Comparison of ENCODE assay signal across 1 cellular context in the genomic region with DNA sequence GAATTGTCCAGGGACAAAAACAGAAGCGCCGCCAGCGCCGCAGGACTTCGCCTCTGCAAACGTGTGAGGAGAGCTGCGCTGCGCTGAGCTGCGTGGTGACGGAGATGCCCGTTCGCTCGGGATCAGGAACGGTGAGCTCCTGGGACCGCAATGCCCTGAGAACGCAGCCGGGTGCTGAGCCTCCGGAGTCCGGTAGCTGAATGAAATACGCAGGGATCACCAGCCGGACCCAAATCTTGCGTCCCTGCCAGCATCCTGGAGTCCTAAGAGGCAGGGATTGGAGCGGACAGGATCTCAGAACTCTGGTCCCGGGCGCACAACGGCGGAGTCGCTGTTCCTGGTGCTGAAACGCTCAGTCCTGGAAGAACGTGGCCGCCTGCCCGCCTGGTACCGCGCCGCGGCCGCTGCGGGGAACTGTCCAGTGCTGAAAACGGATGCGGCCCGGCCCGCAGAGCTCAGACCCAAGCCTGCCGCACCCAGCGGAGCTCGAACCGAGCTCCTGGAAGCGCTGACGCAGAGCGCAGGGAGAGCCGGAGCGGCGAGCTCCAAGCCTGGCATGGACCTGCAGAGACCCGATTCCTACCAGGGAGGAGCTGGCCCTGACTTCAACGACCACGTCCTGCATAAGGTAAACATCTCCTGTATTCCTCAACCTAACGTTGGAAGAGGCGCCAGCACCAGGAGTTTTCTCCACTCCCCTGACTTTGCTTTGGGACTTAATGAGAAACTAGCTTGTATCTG.
TF ChIP-seq lines count a peak whose summit lies in the region.

No MANE protein-coding gene starts in this region.

TF ChIP-seq in K562, 482 proteins besides CTCF, POLR2A, EP300 and RAD21 (continued from another document and continues in another):
- TF ChIP-seq, protein P1, sequence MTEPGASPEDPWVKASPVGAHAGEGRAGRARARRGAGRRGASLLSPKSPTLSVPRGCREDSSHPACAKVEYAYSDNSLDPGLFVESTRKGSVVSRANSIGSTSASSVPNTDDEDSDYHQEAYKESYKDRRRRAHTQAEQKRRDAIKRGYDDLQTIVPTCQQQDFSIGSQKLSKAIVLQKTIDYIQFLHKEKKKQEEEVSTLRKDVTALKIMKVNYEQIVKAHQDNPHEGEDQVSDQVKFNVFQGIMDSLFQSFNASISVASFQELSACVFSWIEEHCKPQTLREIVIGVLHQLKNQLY (CRISPR knock-in tag; conservative IDR thresholded peaks at IDR 0.05) = peak in 1 of 2 experiments; percentile 77; a peak in 1 of 4 replicates
- peak; percentile 86 for TF ChIP-seq GABPB1 (CRISPR knock-in tag; IDR thresholded peaks at IDR 0.05)
- TF ChIP-seq PCBP2 (IDR thresholded peaks at IDR 0.05; ENCODE audit: low read depth, low read length, poor library complexity, severe bottlenecking) = no peak
- peak; percentile 98 for TF ChIP-seq NR3C1 (CRISPR knock-in tag; IDR thresholded peaks at IDR 0.05)
- TF ChIP-seq, protein P2, sequence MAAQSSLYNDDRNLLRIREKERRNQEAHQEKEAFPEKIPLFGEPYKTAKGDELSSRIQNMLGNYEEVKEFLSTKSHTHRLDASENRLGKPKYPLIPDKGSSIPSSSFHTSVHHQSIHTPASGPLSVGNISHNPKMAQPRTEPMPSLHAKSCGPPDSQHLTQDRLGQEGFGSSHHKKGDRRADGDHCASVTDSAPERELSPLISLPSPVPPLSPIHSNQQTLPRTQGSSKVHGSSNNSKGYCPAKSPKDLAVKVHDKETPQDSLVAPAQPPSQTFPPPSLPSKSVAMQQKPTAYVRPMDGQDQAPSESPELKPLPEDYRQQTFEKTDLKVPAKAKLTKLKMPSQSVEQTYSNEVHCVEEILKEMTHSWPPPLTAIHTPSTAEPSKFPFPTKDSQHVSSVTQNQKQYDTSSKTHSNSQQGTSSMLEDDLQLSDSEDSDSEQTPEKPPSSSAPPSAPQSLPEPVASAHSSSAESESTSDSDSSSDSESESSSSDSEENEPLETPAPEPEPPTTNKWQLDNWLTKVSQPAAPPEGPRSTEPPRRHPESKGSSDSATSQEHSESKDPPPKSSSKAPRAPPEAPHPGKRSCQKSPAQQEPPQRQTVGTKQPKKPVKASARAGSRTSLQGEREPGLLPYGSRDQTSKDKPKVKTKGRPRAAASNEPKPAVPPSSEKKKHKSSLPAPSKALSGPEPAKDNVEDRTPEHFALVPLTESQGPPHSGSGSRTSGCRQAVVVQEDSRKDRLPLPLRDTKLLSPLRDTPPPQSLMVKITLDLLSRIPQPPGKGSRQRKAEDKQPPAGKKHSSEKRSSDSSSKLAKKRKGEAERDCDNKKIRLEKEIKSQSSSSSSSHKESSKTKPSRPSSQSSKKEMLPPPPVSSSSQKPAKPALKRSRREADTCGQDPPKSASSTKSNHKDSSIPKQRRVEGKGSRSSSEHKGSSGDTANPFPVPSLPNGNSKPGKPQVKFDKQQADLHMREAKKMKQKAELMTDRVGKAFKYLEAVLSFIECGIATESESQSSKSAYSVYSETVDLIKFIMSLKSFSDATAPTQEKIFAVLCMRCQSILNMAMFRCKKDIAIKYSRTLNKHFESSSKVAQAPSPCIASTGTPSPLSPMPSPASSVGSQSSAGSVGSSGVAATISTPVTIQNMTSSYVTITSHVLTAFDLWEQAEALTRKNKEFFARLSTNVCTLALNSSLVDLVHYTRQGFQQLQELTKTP (IDR thresholded peaks at IDR 0.05; ENCODE audit: low read depth in 1 of 2, partially characterized antibody in 2 of 2) = peak in 1 of 2 experiments; percentile 98
- peak; percentile 57; the same call in 1 of the 2 replicates for TF ChIP-seq KAT7 (CRISPR knock-in tag; IDR thresholded peaks at IDR 0.05; ENCODE audit: borderline replicate concordance)
- TF ChIP-seq, protein P3, sequence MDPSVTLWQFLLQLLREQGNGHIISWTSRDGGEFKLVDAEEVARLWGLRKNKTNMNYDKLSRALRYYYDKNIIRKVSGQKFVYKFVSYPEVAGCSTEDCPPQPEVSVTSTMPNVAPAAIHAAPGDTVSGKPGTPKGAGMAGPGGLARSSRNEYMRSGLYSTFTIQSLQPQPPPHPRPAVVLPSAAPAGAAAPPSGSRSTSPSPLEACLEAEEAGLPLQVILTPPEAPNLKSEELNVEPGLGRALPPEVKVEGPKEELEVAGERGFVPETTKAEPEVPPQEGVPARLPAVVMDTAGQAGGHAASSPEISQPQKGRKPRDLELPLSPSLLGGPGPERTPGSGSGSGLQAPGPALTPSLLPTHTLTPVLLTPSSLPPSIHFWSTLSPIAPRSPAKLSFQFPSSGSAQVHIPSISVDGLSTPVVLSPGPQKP (CRISPR knock-in tag; IDR thresholded peaks at IDR 0.05) = 0 out of 2 replicates have a peak, but pooled peaks have one; percentile 55
- no peak for TF ChIP-seq SMARCA4 (IDR thresholded peaks at IDR 0.05)
- TF ChIP-seq NELFE (IDR thresholded peaks at IDR 0.05; ENCODE audit: insufficient read depth, insufficient read length) = no peak
- no peak for TF ChIP-seq PHB (CRISPR knock-in tag; IDR thresholded peaks at IDR 0.05)
- no peak for TF ChIP-seq YBX1 (IDR thresholded peaks at IDR 0.05)
- no peak for TF ChIP-seq CHCHD3 (CRISPR knock-in tag; IDR thresholded peaks at IDR 0.05)
- no peak for TF ChIP-seq SMAD2 (IDR thresholded peaks at IDR 0.05; ENCODE audit: low read depth, low read length)
- TF ChIP-seq, protein P4, sequence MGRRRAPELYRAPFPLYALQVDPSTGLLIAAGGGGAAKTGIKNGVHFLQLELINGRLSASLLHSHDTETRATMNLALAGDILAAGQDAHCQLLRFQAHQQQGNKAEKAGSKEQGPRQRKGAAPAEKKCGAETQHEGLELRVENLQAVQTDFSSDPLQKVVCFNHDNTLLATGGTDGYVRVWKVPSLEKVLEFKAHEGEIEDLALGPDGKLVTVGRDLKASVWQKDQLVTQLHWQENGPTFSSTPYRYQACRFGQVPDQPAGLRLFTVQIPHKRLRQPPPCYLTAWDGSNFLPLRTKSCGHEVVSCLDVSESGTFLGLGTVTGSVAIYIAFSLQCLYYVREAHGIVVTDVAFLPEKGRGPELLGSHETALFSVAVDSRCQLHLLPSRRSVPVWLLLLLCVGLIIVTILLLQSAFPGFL (CRISPR knock-in tag; IDR thresholded peaks at IDR 0.05) = peak; percentile 70; the same call in 1 of the 2 replicates
- TF ChIP-seq TEAD1 (CRISPR knock-in tag; IDR thresholded peaks at IDR 0.05) = peak in 1 of 2 experiments; percentile 89; a peak in 2 of 4 replicates
- TF ChIP-seq NR2C2 (CRISPR knock-in tag; IDR thresholded peaks at IDR 0.05) = peak; percentile 84
- no peak for TF ChIP-seq NR2C2 (tag; IDR thresholded peaks at IDR 0.05)
- TF ChIP-seq CBFB (CRISPR knock-in tag; IDR thresholded peaks at IDR 0.05) = peak; percentile 75
- TF ChIP-seq IRF2 (CRISPR knock-in tag; IDR thresholded peaks at IDR 0.05) = peak; percentile 90; the same call in 1 of the 2 replicates
- no peak for TF ChIP-seq ZNF589 (CRISPR knock-in tag; IDR thresholded peaks at IDR 0.05; ENCODE audit: low read depth)
- no peak for TF ChIP-seq HDAC6 (IDR thresholded peaks at IDR 0.05; ENCODE audit: low read depth, low read length)
- TF ChIP-seq PHF21A (IDR thresholded peaks at IDR 0.05; ENCODE audit: borderline replicate concordance, low read depth) = no peak
- TF ChIP-seq, protein P5, sequence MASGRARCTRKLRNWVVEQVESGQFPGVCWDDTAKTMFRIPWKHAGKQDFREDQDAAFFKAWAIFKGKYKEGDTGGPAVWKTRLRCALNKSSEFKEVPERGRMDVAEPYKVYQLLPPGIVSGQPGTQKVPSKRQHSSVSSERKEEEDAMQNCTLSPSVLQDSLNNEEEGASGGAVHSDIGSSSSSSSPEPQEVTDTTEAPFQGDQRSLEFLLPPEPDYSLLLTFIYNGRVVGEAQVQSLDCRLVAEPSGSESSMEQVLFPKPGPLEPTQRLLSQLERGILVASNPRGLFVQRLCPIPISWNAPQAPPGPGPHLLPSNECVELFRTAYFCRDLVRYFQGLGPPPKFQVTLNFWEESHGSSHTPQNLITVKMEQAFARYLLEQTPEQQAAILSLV (tag; IDR thresholded peaks at IDR 0.05) = no peak
- TF ChIP-seq, protein P6, sequence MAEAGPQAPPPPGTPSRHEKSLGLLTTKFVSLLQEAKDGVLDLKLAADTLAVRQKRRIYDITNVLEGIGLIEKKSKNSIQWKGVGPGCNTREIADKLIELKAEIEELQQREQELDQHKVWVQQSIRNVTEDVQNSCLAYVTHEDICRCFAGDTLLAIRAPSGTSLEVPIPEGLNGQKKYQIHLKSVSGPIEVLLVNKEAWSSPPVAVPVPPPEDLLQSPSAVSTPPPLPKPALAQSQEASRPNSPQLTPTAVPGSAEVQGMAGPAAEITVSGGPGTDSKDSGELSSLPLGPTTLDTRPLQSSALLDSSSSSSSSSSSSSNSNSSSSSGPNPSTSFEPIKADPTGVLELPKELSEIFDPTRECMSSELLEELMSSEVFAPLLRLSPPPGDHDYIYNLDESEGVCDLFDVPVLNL (CRISPR knock-in tag; IDR thresholded peaks at IDR 0.05; ENCODE audit: low read depth) = peak; percentile 82; the same call in 1 of the 2 replicates
- TF ChIP-seq SIN3B (IDR thresholded peaks at IDR 0.05; ENCODE audit: low read depth) = no peak
- TF ChIP-seq, protein P7, sequence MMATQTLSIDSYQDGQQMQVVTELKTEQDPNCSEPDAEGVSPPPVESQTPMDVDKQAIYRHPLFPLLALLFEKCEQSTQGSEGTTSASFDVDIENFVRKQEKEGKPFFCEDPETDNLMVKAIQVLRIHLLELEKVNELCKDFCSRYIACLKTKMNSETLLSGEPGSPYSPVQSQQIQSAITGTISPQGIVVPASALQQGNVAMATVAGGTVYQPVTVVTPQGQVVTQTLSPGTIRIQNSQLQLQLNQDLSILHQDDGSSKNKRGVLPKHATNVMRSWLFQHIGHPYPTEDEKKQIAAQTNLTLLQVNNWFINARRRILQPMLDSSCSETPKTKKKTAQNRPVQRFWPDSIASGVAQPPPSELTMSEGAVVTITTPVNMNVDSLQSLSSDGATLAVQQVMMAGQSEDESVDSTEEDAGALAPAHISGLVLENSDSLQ (IDR thresholded peaks at IDR 0.05) = no peak
- TF ChIP-seq MAZ (CRISPR knock-in tag; conservative IDR thresholded peaks at IDR 0.05 in 1 of 2, IDR thresholded peaks at IDR 0.05 in 1 of 2) = peak in 1 of 2 experiments; percentile 85; a peak in 2 of 4 replicates
- TF ChIP-seq CREBBP (IDR thresholded peaks at IDR 0.05; ENCODE audit: low read depth, low read length) = no peak
- no peak for TF ChIP-seq RBM34 (IDR thresholded peaks at IDR 0.05; ENCODE audit: borderline replicate concordance, insufficient read depth, low read length)
- TF ChIP-seq BCL6 (CRISPR knock-in tag; IDR thresholded peaks at IDR 0.05) = no peak
- TF ChIP-seq, protein P8, sequence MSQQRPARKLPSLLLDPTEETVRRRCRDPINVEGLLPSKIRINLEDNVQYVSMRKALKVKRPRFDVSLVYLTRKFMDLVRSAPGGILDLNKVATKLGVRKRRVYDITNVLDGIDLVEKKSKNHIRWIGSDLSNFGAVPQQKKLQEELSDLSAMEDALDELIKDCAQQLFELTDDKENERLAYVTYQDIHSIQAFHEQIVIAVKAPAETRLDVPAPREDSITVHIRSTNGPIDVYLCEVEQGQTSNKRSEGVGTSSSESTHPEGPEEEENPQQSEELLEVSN (IDR thresholded peaks at IDR 0.05; ENCODE audit: borderline replicate concordance in 1 of 2, extremely low read depth in 1 of 2, insufficient read depth in 1 of 2, insufficient read length in 1 of 2, low read depth in 1 of 2, low read length in 1 of 2, poor library complexity in 1 of 2, severe bottlenecking in 1 of 2) = peak in 1 of 2 experiments; percentile 37
- TF ChIP-seq LEF1 (IDR thresholded peaks at IDR 0.05) = no peak
- TF ChIP-seq, protein P9, sequence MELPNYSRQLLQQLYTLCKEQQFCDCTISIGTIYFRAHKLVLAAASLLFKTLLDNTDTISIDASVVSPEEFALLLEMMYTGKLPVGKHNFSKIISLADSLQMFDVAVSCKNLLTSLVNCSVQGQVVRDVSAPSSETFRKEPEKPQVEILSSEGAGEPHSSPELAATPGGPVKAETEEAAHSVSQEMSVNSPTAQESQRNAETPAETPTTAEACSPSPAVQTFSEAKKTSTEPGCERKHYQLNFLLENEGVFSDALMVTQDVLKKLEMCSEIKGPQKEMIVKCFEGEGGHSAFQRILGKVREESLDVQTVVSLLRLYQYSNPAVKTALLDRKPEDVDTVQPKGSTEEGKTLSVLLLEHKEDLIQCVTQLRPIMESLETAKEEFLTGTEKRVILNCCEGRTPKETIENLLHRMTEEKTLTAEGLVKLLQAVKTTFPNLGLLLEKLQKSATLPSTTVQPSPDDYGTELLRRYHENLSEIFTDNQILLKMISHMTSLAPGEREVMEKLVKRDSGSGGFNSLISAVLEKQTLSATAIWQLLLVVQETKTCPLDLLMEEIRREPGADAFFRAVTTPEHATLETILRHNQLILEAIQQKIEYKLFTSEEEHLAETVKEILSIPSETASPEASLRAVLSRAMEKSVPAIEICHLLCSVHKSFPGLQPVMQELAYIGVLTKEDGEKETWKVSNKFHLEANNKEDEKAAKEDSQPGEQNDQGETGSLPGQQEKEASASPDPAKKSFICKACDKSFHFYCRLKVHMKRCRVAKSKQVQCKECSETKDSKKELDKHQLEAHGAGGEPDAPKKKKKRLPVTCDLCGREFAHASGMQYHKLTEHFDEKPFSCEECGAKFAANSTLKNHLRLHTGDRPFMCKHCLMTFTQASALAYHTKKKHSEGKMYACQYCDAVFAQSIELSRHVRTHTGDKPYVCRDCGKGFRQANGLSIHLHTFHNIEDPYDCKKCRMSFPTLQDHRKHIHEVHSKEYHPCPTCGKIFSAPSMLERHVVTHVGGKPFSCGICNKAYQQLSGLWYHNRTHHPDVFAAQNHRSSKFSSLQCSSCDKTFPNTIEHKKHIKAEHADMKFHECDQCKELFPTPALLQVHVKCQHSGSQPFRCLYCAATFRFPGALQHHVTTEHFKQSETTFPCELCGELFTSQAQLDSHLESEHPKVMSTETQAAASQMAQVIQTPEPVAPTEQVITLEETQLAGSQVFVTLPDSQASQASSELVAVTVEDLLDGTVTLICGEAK (IDR thresholded peaks at IDR 0.05) = peak; percentile 83
- TF ChIP-seq, protein P9 (CRISPR knock-in tag; IDR thresholded peaks at IDR 0.05) = peak; percentile 69
- TF ChIP-seq ZNF445 (CRISPR knock-in tag; IDR thresholded peaks at IDR 0.05; ENCODE audit: low read depth) = no peak
